ENCODE assay signal across 8 cellular contexts in the genomic region with DNA sequence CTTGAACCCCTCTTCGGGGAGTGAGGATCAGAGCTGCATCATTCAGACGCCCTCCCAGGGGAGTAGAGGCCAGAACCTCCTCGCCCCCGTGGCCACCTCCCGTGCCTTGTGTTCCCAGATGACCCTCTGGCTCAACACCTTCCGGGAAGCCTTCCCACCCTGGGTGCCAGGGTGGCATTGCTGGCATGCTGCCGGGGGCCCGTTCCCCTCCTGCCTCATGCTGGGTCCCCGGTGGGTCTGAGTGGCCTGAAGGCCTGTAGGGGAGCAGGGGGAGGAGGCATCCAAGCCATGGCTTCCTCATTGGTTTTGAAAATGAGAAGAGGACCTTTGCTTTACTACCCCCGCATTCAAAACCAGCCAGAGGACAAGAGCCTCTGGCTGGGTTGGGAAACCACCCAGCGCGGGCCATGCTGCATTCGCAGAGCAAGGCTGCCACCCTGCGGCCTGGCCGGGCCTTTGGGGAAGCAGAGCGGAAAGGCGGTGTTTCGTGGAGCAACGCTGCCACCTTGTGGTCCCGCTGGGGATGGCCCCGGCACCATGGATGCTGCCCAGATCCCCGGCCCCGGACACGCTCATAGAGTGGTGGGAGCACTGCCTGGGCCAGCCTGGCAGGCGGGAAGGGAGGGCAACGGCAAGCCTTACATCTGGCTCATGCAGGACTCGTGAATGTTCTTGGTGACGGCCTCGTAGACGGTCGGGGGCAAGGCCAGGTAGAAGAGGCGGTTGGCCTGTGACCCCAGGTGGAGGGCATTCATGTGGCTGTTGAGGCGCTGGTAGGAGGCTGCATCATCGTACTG. TPM values are rescaled to one million over a fixed set of nuclear protein-coding genes. Genes with fewer than 3 reads are reported as not detected.
DNase-seq lines count a peak whose midpoint lies in the region; ATAC-seq, FAIRE-seq and TF ChIP-seq lines count a peak whose summit lies in the region.

No MANE protein-coding gene starts in this region.

- H3K36me3 ChIP-seq in heart right ventricle, result peaks cover 0 to 41% (median 0%) of the 10 kb centered on the region in 9 donors

- peak; percentile 84 for ATAC-seq in HG02678 (IDR thresholded peaks at IDR 0.05; ENCODE audit: unreplicated experiment)
- peak; percentile 95 to 97 (median 96) for ATAC-seq in T-cell (replicated peaks in 1 of 4)
- ATAC-seq in activated naive CD8-positive, alpha-beta T cell treated with anti-CD3 and anti-CD28 coated beads, Interleukin-2, amount 50 U/mL, for 24 hours, result peak; percentile 92
- peak; percentile 87 to 95 (median 92) for ATAC-seq in heart right ventricle
- ATAC-seq in HG03439 (IDR thresholded peaks at IDR 0.05; ENCODE audit: unreplicated experiment), result no peak

- peaks cover 0 to 11% (median 6%) of the 10 kb centered on the region in 9 donors for H3K4me1 ChIP-seq in heart right ventricle

- H3K9me3 Mint-ChIP-seq in T-cell, result no peaks in the 10 kb centered on the region
- no peaks in the 10 kb centered on the region for H3K9me3 Mint-ChIP-seq in activated naive CD8-positive, alpha-beta T cell treated with anti-CD3 and anti-CD28 coated beads, Interleukin-2, amount 50 U/mL, for 24 hours

- POLR2A ChIA-PET in T-cell (lab: Charles Lee), result no interaction called here

- H3K27ac ChIP-seq in heart right ventricle, result peak overlapping the region in 7 of 10 donors; percentile 23 to 68 (median 59)

- TF ChIP-seq POLR2A in GM12891 (IDR thresholded peaks at IDR 0.05; ENCODE audit: low read depth, low read length), result no peak

- no peak overlapping the region for H3K4me3 Mint-ChIP-seq in T-cell
- no peak overlapping the region for H3K4me3 Mint-ChIP-seq in activated naive CD8-positive, alpha-beta T cell treated with anti-CD3 and anti-CD28 coated beads, Interleukin-2, amount 50 U/mL, for 24 hours

- DNase-seq in GM12891 (ENCODE audit: insufficient read length, low spot score), result peak; percentile 80
- peak; percentile 28 for DNase-seq in NCI-H146 treated with DMSO at 0.1 percent for 48 hours (lab: John Stamatoyannopoulos, UW; ENCODE audit: unreplicated experiment)
- peak; percentile 74 to 93 (median 84) for DNase-seq in T-cell
- peak; percentile 85 for DNase-seq in activated naive CD8-positive, alpha-beta T cell treated with anti-CD3 and anti-CD28 coated beads, Interleukin-2, amount 50 U/mL, for 24 hours
- DNase-seq in heart right ventricle, result peak; percentile 82 to 87
- peak; percentile 86 for DNase-seq in retina

- peaks cover 3% of the 10 kb centered on the region for H3K36me3 Mint-ChIP-seq in T-cell
- peaks cover 7% of the 10 kb centered on the region for H3K36me3 Mint-ChIP-seq in activated naive CD8-positive, alpha-beta T cell treated with anti-CD3 and anti-CD28 coated beads, Interleukin-2, amount 50 U/mL, for 24 hours (ENCODE audit: low read depth)

- CTCF ChIA-PET in T-cell (lab: Charles Lee), result no interaction called here

- H3K27me3 ChIP-seq in heart right ventricle, result no peaks in the 10 kb centered on the region

- H3K27me3 Mint-ChIP-seq in T-cell, result peaks cover 0 to 6% of the 10 kb centered on the region in 2 donors
- H3K27me3 Mint-ChIP-seq in activated naive CD8-positive, alpha-beta T cell treated with anti-CD3 and anti-CD28 coated beads, Interleukin-2, amount 50 U/mL, for 24 hours, result no peaks in the 10 kb centered on the region

- TF ChIP-seq CTCF in heart right ventricle (IDR thresholded peaks at IDR 0.05), result peak; percentile 82 to 100 (median 95)

- no peaks in the 10 kb centered on the region for H3K9me3 ChIP-seq in heart right ventricle

- intact Hi-C loops in heart right ventricle (cut with DNase I), result loop anchor here in 4 of 10 donors (1.0 to 5.0 kb wide), 4 partner anchors 137 to 162 kb away; a partner anchor contains a TSS

- peaks cover 6 to 12% (median 11%) of the 10 kb centered on the region in 3 donors for H3K4me1 Mint-ChIP-seq in T-cell
- peaks cover 16% of the 10 kb centered on the region for H3K4me1 Mint-ChIP-seq in activated naive CD8-positive, alpha-beta T cell treated with anti-CD3 and anti-CD28 coated beads, Interleukin-2, amount 50 U/mL, for 24 hours

- 21 to 24% methylated on average over 32 to 34 of the region's 34 CpGs for WGBS in heart right ventricle, 2 donors

- peak overlapping the region; percentile 16 to 36 for H3K27ac Mint-ChIP-seq in T-cell
- no peak overlapping the region for H3K27ac Mint-ChIP-seq in activated naive CD8-positive, alpha-beta T cell treated with anti-CD3 and anti-CD28 coated beads, Interleukin-2, amount 50 U/mL, for 24 hours

- no peak overlapping the region for H3K4me3 ChIP-seq in heart right ventricle

- FAIRE-seq in GM12891 (lab: Jason Lieb, UNC), result peak; percentile 100

TF ChIP-seq in GM12891, 5 proteins besides CTCF, POLR2A, EP300 and RAD21:
- TF ChIP-seq PAX5 (IDR thresholded peaks at IDR 0.05; ENCODE audit: insufficient read depth, low read length, severe bottlenecking) (peak; percentile 94), SPI1 (IDR thresholded peaks at IDR 0.05; ENCODE audit: low read depth, low read length) (no peak), POLR2AphosphoS5 (IDR thresholded peaks at IDR 0.05; ENCODE audit: low read depth, low read length) (no peak)

RNA-seq across cellular contexts. Expression of a gene that starts 11.9 kb away (rescaled TPM):
- 26.9 TPM for polyA plus RNA-seq in GM12891 (2012; ENCODE audit: low read depth, missing spikeins)
- total RNA-seq in T-cell (10 to 100 TPM; 46.0 to 59.5 (median 52.4) TPM), heart right ventricle (10 to 100 TPM in 4 of 10 donors, 1 to 10 TPM in 6; 5.0 to 20.9 (median 8.5) TPM)
- polyA plus RNA-seq in heart right ventricle, result 10 to 100 TPM; 10.3 to 19.2 TPM

RNA-seq across cellular contexts. Expression of a gene that starts 12.7 kb away (rescaled TPM):
- polyA plus RNA-seq in GM12891 (2012; ENCODE audit: low read depth, missing spikeins), result 15.3 TPM
- 10 to 100 TPM; 32.4 to 59.1 (median 54.0) TPM for total RNA-seq in T-cell
- total RNA-seq in heart right ventricle, result 10 to 100 TPM; 11.6 to 21.7 (median 15.1) TPM
- polyA plus RNA-seq in heart right ventricle, result 10 to 100 TPM; 14.6 to 27.0 TPM

RNA-seq across cellular contexts. Expression of a gene that starts 18.7 kb away (rescaled TPM):
- 16.1 TPM for polyA plus RNA-seq in GM12891 (2012; ENCODE audit: low read depth, missing spikeins)
- total RNA-seq in T-cell, result 10 to 100 TPM; 33.9 to 67.6 (median 57.8) TPM
- total RNA-seq in heart right ventricle, result 10 to 100 TPM; 36.5 to 73.9 (median 48.4) TPM
- 10 to 100 TPM; 69.1 to 76.6 TPM for polyA plus RNA-seq in heart right ventricle

RNA-seq across cellular contexts. Expression of a gene that starts 44.3 kb away (rescaled TPM):
- 10.0 TPM for polyA plus RNA-seq in GM12891 (2012; ENCODE audit: low read depth, missing spikeins)
- total RNA-seq in T-cell, result 10 to 100 TPM; 15.6 to 31.3 (median 25.9) TPM
- 10 to 100 TPM in 7 of 10 donors, 1 to 10 TPM in 3; 8.7 to 19.8 (median 11.7) TPM for total RNA-seq in heart right ventricle
- 10 to 100 TPM; 11.9 to 38.1 TPM for polyA plus RNA-seq in heart right ventricle

RNA-seq across cellular contexts. Expression of a gene that starts 48.3 kb away (rescaled TPM):
- 16.6 TPM for polyA plus RNA-seq in GM12891 (2012; ENCODE audit: low read depth, missing spikeins)
- total RNA-seq in T-cell (10 to 100 TPM; 13.1 to 44.1 (median 39.6) TPM), heart right ventricle (10 to 100 TPM; 45.8 to 69.4 (median 50.4) TPM)
- 10 to 100 TPM; 33.1 to 48.3 TPM for polyA plus RNA-seq in heart right ventricle

Comparison
In these comparisons a context has a peak if more than half of its experiments do, and no peak if none do; other contexts are left out.
1. DNase-seq: peak in every context shown above with its lines; median percentile 86 in retina; 85 in activated naive CD8-positive, alpha-beta T cell treated with anti-CD3 and anti-CD28 coated beads, Interleukin-2, amount 50 U/mL, for 24 hours; 84 in T-cell; 84 in heart right ventricle; 80 in GM12891; 28 in NCI-H146 treated with DMSO at 0.1 percent for 48 hours.